ENCODE assay signal across 9 cellular contexts in the genomic region with DNA sequence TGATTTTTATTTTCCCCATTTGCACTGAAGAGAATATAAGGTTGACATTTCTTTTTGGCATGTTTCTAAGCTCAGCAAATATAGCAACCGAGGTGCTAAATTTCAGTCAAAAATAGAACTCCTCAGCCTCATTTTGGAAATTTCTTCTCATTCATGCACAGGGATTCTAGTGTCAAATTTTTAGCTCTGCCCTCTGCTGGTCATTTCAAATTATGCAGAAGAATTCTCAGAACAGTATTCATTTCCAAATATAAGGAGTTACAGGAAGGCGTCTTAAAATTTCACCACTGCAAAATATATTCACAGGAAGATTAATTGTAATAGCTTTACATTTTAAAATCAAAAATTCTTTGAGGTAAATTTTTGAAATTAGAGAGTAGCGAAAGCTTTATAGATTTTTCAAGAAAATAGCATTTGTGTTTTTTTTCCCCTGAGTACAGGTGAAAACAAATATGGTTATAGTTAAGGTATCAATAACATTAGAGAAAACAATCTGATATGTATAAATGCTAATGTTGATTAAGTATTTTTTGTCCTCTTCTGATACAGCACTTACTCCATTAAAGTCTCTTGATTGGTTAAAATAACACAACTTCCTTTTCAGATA. TPM values are rescaled to one million over a fixed set of nuclear protein-coding genes. Genes with fewer than 3 reads are reported as not detected.
DNase-seq lines count a peak whose midpoint lies in the region; ATAC-seq, FAIRE-seq and TF ChIP-seq lines count a peak whose summit lies in the region.
"Had no signal": no experiment of that assay in that cellular context is flagged by ENCODE, and none has a peak within 500 bp of the region (broad histone marks: within the 10 kb centered on the region; RNA-seq: fewer than 3 reads in every experiment).

No MANE protein-coding gene starts in this region.

- ATAC-seq in GM21367 (IDR thresholded peaks at IDR 0.05; ENCODE audit: unreplicated experiment) (peak; percentile 64), left lobe of liver (peak; percentile 69)
- ATAC-seq: naive thymus-derived CD4-positive, alpha-beta T cell had no signal

- H3K4me3 ChIP-seq in ascending aorta = no peak overlapping the region
- no peak overlapping the region for H3K4me3 ChIP-seq in vagina

- no peak overlapping the region for H3K27ac ChIP-seq in ascending aorta
- H3K27ac ChIP-seq in vagina = no peak overlapping the region

- H3K9me3 ChIP-seq in ascending aorta (no peaks in the 10 kb centered on the region), vagina (no peaks in the 10 kb centered on the region)

- intact Hi-C loops in ascending aorta (cut with DNase I) = no loop called here
- intact Hi-C loops in vagina (cut with DNase I) = no loop called here

- H3K4me1 ChIP-seq in ascending aorta (no peaks in the 10 kb centered on the region), vagina (no peaks in the 10 kb centered on the region)

- TF ChIP-seq POLR2A in vagina (IDR thresholded peaks at IDR 0.05) = no peak
- TF ChIP-seq POLR2A in GM12891 (IDR thresholded peaks at IDR 0.05; ENCODE audit: low read depth, low read length) = no peak

- H3K27me3 ChIP-seq in ascending aorta (no peaks in the 10 kb centered on the region), vagina (no peaks in the 10 kb centered on the region)

- no peak for FAIRE-seq in GM12891 (lab: Jason Lieb, UNC)

- peak; percentile 6 to 33 (median 30) for TF ChIP-seq CTCF in ascending aorta (IDR thresholded peaks at IDR 0.05)
- TF ChIP-seq CTCF in vagina (IDR thresholded peaks at IDR 0.05) = peak in 1 of 3 experiments; percentile 32

- H3K36me3 ChIP-seq in ascending aorta = no peaks in the 10 kb centered on the region
- H3K36me3 ChIP-seq in vagina = no peaks in the 10 kb centered on the region

- DNase-seq in CMK (ENCODE audit: low read depth) (peak; percentile 9), NCI-H146 (lab: John Stamatoyannopoulos, UW) (peak; percentile 34), ascending aorta (ENCODE audit: low spot score in 2 of 2) (no peak), left lobe of liver (ENCODE audit: low spot score) (no peak), vagina (ENCODE audit: extremely low spot score in 2 of 2) (no peak), GM12891 (ENCODE audit: insufficient read length, low spot score) (no peak), NCI-H1048 (lab: John Stamatoyannopoulos, UW) (no peak)

TF ChIP-seq in GM12891, 5 proteins besides CTCF, POLR2A, EP300 and RAD21:
- no peak for TF ChIP-seq POU2F2 (IDR thresholded peaks at IDR 0.05; ENCODE audit: low read depth, low read length)
- TF ChIP-seq PAX5 (IDR thresholded peaks at IDR 0.05; ENCODE audit: insufficient read depth, low read length, severe bottlenecking) = no peak
- TF ChIP-seq SPI1 (IDR thresholded peaks at IDR 0.05; ENCODE audit: low read depth, low read length) = no peak
- TF ChIP-seq TAF1 (IDR thresholded peaks at IDR 0.05; ENCODE audit: low read depth, low read length) = no peak
- TF ChIP-seq POLR2AphosphoS5 (IDR thresholded peaks at IDR 0.05; ENCODE audit: low read depth, low read length) = no peak
TF ChIP-seq in GM12891: peak in this region for 0.

RNA-seq across cellular contexts. Expression of a gene that starts 57.9 kb away (rescaled TPM):
- not detected for total RNA-seq in ascending aorta
- not detected for total RNA-seq in left lobe of liver
- not detected for total RNA-seq in vagina
- polyA plus RNA-seq in GM12891 (2012; ENCODE audit: low read depth, missing spikeins) = not detected
- total RNA-seq: naive thymus-derived CD4-positive, alpha-beta T cell had no signal
- polyA plus RNA-seq: naive thymus-derived CD4-positive, alpha-beta T cell had no signal

Comparison
In these comparisons a context has a peak if more than half of its experiments do, and no peak if none do; other contexts are left out.
1. DNase-seq: peak in CMK (single experiment) and NCI-H146 (single experiment); none in ascending aorta (0 of 2), left lobe of liver (single experiment), vagina (0 of 2), GM12891 (single experiment) and NCI-H1048 (single experiment).